Comparison of ENCODE assay signal across 17 cellular contexts in the genomic region with DNA sequence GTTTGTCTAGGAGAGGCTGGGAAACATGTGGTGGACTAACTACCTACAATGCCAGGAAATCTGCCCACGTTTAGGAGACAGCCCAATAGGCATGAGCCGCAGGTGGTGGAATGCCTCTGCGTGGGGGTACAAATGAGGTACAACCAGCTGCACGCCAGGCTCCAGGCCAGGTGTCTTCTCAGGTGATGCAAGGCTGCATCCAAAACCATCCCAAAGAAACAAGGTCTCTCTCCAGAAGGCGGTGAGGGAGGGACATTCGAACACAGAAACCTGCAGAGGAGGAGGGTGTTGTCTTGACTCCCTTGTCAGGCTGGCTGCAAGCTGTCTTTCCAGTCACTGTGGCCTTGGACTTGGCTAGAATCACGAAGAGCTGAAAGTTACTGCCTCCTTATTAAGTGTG. TPM values are rescaled to one million over a fixed set of nuclear protein-coding genes. Genes with fewer than 3 reads are reported as not detected.
DNase-seq lines count a peak whose midpoint lies in the region; ATAC-seq and TF ChIP-seq lines count a peak whose summit lies in the region.
"Had no signal": no experiment of that assay in that cellular context is flagged by ENCODE, and none has a peak within 500 bp of the region (broad histone marks: within the 10 kb centered on the region; RNA-seq: fewer than 3 reads in every experiment).

No MANE protein-coding gene starts in this region.

- H3K9me3 Mint-ChIP-seq in stimulated activated effector memory CD8-positive, alpha-beta T cell treated with anti-CD3 and anti-CD28 coated beads, Interleukin-12 subunit alpha, Interleukin-12 subunit beta, amount 100 ng/mL, for 72 hours: no peaks in the 10 kb centered on the region
- no peaks in the 10 kb centered on the region for H3K9me3 Mint-ChIP-seq in endothelial cell (ENCODE audit: unreplicated experiment)
- H3K9me3 Mint-ChIP-seq: CD8-positive, alpha-beta memory T cell had no signal

- intact Hi-C loops in left cardiac atrium (cut with DNase I) (loop anchor here (5.0 to 10.0 kb wide), 2 partner anchors 38 to 145 kb away; no protein-coding TSS in a partner anchor), psoas muscle (cut with DNase I) (loop anchor here (5.0 to 10.0 kb wide), 4 partner anchors 33 to 175 kb away; no protein-coding TSS in a partner anchor)

- no peak overlapping the region for H3K27ac Mint-ChIP-seq in stimulated activated effector memory CD8-positive, alpha-beta T cell treated with anti-CD3 and anti-CD28 coated beads, Interleukin-12 subunit alpha, Interleukin-12 subunit beta, amount 100 ng/mL, for 72 hours
- no peak overlapping the region for H3K27ac Mint-ChIP-seq in endothelial cell (ENCODE audit: unreplicated experiment)

- DNase-seq in cardiac muscle cell (ENCODE audit: low read depth in 1 of 2, low spot score in 1 of 2): no peak
- no peak for DNase-seq in left cardiac atrium
- DNase-seq in cerebellum (ENCODE audit: low spot score): peak; percentile 38
- DNase-seq in psoas muscle: no peak
- DNase-seq in stimulated activated CD8-positive, alpha-beta memory T cell treated with anti-CD3 and anti-CD28 coated beads, Interleukin-4, amount 100 ng/mL, for 48 hours: no peak
- no peak for DNase-seq in stimulated activated effector memory CD8-positive, alpha-beta T cell treated with anti-CD3 and anti-CD28 coated beads, Interleukin-12 subunit alpha, Interleukin-12 subunit beta, amount 100 ng/mL, for 72 hours (ENCODE audit: low spot score in 2 of 2)
- DNase-seq in endothelial cell (ENCODE audit: low spot score): no peak
- DNase-seq: CD8-positive, alpha-beta memory T cell; DMS79; GM23248; Kasumi-1; NCI-H187 treated with DMSO at 0.1 percent for 48 hours; NCI-H446 treated with DMSO at 0.1 percent for 48 hours; PC-3 had no signal

- H3K36me3 ChIP-seq in cardiac muscle cell (no peaks in the 10 kb centered on the region), psoas muscle (ENCODE audit: insufficient read depth in 1 of 2, low read depth in 1 of 2) (no peaks in the 10 kb centered on the region)
- H3K36me3 ChIP-seq: SJSA1 had no signal

- H3K36me3 Mint-ChIP-seq in stimulated activated effector memory CD8-positive, alpha-beta T cell treated with anti-CD3 and anti-CD28 coated beads, Interleukin-12 subunit alpha, Interleukin-12 subunit beta, amount 100 ng/mL, for 72 hours: peaks cover 10% of the 10 kb centered on the region
- no peaks in the 10 kb centered on the region for H3K36me3 Mint-ChIP-seq in endothelial cell (ENCODE audit: low read depth, unreplicated experiment)

- H3K27ac ChIP-seq in cardiac muscle cell (peak overlapping the region; percentile 82), VCaP (peak overlapping the region; percentile 37; the same call in 1 of the 2 replicates), psoas muscle (peak overlapping the region; percentile 38)
- H3K27ac ChIP-seq: GM23248, RWPE1, SJSA1 had no signal

- TF ChIP-seq CTCF in cardiac muscle cell (IDR thresholded peaks at IDR 0.05; ENCODE audit: low read depth, low read length): no peak
- no peak for TF ChIP-seq CTCF in VCaP (conservative IDR thresholded peaks at IDR 0.05)
- TF ChIP-seq CTCF in psoas muscle (IDR thresholded peaks at IDR 0.05): no peak
- TF ChIP-seq CTCF in endothelial cell (IDR thresholded peaks at IDR 0.05; ENCODE audit: unreplicated experiment): no peak

- WGBS in psoas muscle, 3 donors: 51 to 61% (median 54%) methylated on average over 7 of the region's 7 CpGs

- peaks cover 47% of the 10 kb centered on the region for H3K4me1 Mint-ChIP-seq in stimulated activated effector memory CD8-positive, alpha-beta T cell treated with anti-CD3 and anti-CD28 coated beads, Interleukin-12 subunit alpha, Interleukin-12 subunit beta, amount 100 ng/mL, for 72 hours
- no peaks in the 10 kb centered on the region for H3K4me1 Mint-ChIP-seq in endothelial cell (ENCODE audit: unreplicated experiment)

- ATAC-seq in left cardiac atrium (no peak), psoas muscle (no peak)
- no peak for ATAC-seq in stimulated activated effector memory CD8-positive, alpha-beta T cell treated with anti-CD3 and anti-CD28 coated beads, Interleukin-12 subunit alpha, Interleukin-12 subunit beta, amount 100 ng/mL, for 72 hours
- ATAC-seq: PC-3 had no signal

- H3K4me1 ChIP-seq in cardiac muscle cell (ENCODE audit: low read depth): peaks cover 25% of the 10 kb centered on the region
- peaks cover 45% of the 10 kb centered on the region for H3K4me1 ChIP-seq in psoas muscle

- peaks cover 2% of the 10 kb centered on the region for H3K27me3 Mint-ChIP-seq in endothelial cell (ENCODE audit: unreplicated experiment)
- H3K27me3 Mint-ChIP-seq: CD8-positive, alpha-beta memory T cell had no signal

- H3K9me3 ChIP-seq in cardiac muscle cell (ENCODE audit: low read depth) (no peaks in the 10 kb centered on the region), psoas muscle (no peaks in the 10 kb centered on the region)
- H3K9me3 ChIP-seq: SJSA1 had no signal

- no peak overlapping the region for H3K4me3 Mint-ChIP-seq in stimulated activated effector memory CD8-positive, alpha-beta T cell treated with anti-CD3 and anti-CD28 coated beads, Interleukin-12 subunit alpha, Interleukin-12 subunit beta, amount 100 ng/mL, for 72 hours
- H3K4me3 Mint-ChIP-seq in endothelial cell (ENCODE audit: unreplicated experiment): no peak overlapping the region
- H3K4me3 Mint-ChIP-seq: CD8-positive, alpha-beta memory T cell had no signal

- H3K4me3 ChIP-seq in cardiac muscle cell (no peak overlapping the region), psoas muscle (no peak overlapping the region)
- H3K4me3 ChIP-seq: GM23248, SJSA1 had no signal

- no peaks in the 10 kb centered on the region for H3K27me3 ChIP-seq in cardiac muscle cell
- H3K27me3 ChIP-seq in psoas muscle (ENCODE audit: insufficient read depth in 3 of 3, low read length in 2 of 3): no peaks in the 10 kb centered on the region
- H3K27me3 ChIP-seq: SJSA1 had no signal

RNA-seq across cellular contexts. Expression of a gene that starts 11.6 kb away (rescaled TPM):
- total RNA-seq in cardiac muscle cell (35.5 and 48.1 TPM in 2 replicates), left cardiac atrium (100 to 1,000 TPM; 113 to 138 TPM), cerebellum (37.8 TPM), psoas muscle (10 to 100 TPM; 63.0 to 92.8 (median 76.8) TPM), endothelial cell (ENCODE audit: unreplicated experiment) (61.8 TPM)
- polyA plus RNA-seq in cardiac muscle cell (26.6 and 58.7 TPM in 2 replicates), psoas muscle (10 to 100 TPM; 24.0 to 60.6 (median 37.8) TPM)
